1 cellular context compared by ENCODE assay signal in genomic region chr1:39984480-39984879, GRCh38. TPM values are rescaled to one million over a fixed set of nuclear protein-coding genes. Genes with fewer than 3 reads are reported as not detected.
"Had no signal": no experiment of that assay in that cellular context is flagged by ENCODE, and none has a peak within 500 bp of the region (broad histone marks: within the 10 kb centered on the region; RNA-seq: fewer than 3 reads in every experiment).

No MANE protein-coding gene starts in this region.

RNA-seq across cellular contexts. Expression of gene MFSD2A, which starts 29.5 kb away (rescaled TPM):
- total RNA-seq: cardiac muscle cell had no signal
